In genomic region chr5:176660860-176661641, GRCh38 we compare ENCODE assay signal across 8 cellular contexts. TPM values are rescaled to one million over a fixed set of nuclear protein-coding genes. Genes with fewer than 3 reads are reported as not detected.
DNase-seq lines count a peak whose midpoint lies in the region; ATAC-seq and TF ChIP-seq lines count a peak whose summit lies in the region.

No MANE protein-coding gene starts in this region.

- peaks cover 6 to 28% (median 14%) of the 10 kb centered on the region in 5 donors for H3K27me3 Mint-ChIP-seq in naive thymus-derived CD8-positive, alpha-beta T cell
- peaks cover 30 to 31% of the 10 kb centered on the region in 2 donors for H3K27me3 Mint-ChIP-seq in stimulated activated naive B cell treated with anti-CD40 and anti-IgM and Interleukin-4, amounts not matched to agents 10 μg/mL and 1 μg/mL and 100 μg/mL, for 72 hours

- no peaks in the 10 kb centered on the region for H3K27me3 ChIP-seq in BE2C
- H3K27me3 ChIP-seq in esophagus muscularis mucosa: peaks cover 0 to 39% (median 11%) of the 10 kb centered on the region in 4 donors

- peak; percentile 87 for DNase-seq in BE2C
- DNase-seq in HPDE6-E6E7 (ENCODE audit: extremely low spot score): peak; percentile 86
- DNase-seq in OCI-M1 (lab: John Stamatoyannopoulos, UW): peak; percentile 84
- DNase-seq in activated T-cell treated with anti-CD3 and anti-CD28 coated beads for 4 hours: peak; percentile 80
- DNase-seq in esophagus muscularis mucosa (ENCODE audit: extremely low spot score): no peak
- DNase-seq in naive thymus-derived CD8-positive, alpha-beta T cell: peak; percentile 59 to 87 (median 76)
- DNase-seq in stimulated activated naive B cell treated with anti-CD40 and anti-IgM and Interleukin-4, amounts not matched to agents 10 μg/mL and 1 μg/mL and 100 μg/mL, for 72 hours: peak; percentile 66

- peak; percentile 78 for ATAC-seq in GM19035 (IDR thresholded peaks at IDR 0.05; ENCODE audit: unreplicated experiment)
- ATAC-seq in naive thymus-derived CD8-positive, alpha-beta T cell: peak; percentile 75 to 83
- peak; percentile 87 to 88 for ATAC-seq in stimulated activated naive B cell treated with anti-CD40 and anti-IgM and Interleukin-4, amounts not matched to agents 10 μg/mL and 1 μg/mL and 100 μg/mL, for 72 hours (replicated peaks)

- H3K4me3 Mint-ChIP-seq in naive thymus-derived CD8-positive, alpha-beta T cell: peak overlapping the region in 4 of 10 donors; percentile 16 to 63 (median 50)
- H3K4me3 Mint-ChIP-seq in stimulated activated naive B cell treated with anti-CD40 and anti-IgM and Interleukin-4, amounts not matched to agents 10 μg/mL and 1 μg/mL and 100 μg/mL, for 72 hours: no peak overlapping the region

- H3K4me3 ChIP-seq in BE2C (ENCODE audit: low read depth, low read length) (no peak overlapping the region), esophagus muscularis mucosa (no peak overlapping the region)

- 77% methylated on average over 19 of the region's 33 CpGs for WGBS in esophagus muscularis mucosa

- intact Hi-C loops in esophagus muscularis mucosa (cut with DNase I): no loop called here

- H3K36me3 ChIP-seq in BE2C (no peaks in the 10 kb centered on the region), esophagus muscularis mucosa (peaks cover 0 to 19% (median 17%) of the 10 kb centered on the region in 4 donors)

- H3K9me3 ChIP-seq in BE2C (no peaks in the 10 kb centered on the region), esophagus muscularis mucosa (no peaks in the 10 kb centered on the region)

- POLR2A ChIA-PET in naive thymus-derived CD8-positive, alpha-beta T cell (lab: Charles Lee): interaction anchor here (0.6 to 2.6 kb wide), 4 partner anchors 13 to 245 kb away, joined by 3 to 23 read pairs (median 4); partner anchors contain the start of genes CLTB, EIF4E1B, SNCB and TSPAN17

- no peak for TF ChIP-seq POLR2A in esophagus muscularis mucosa (IDR thresholded peaks at IDR 0.05; ENCODE audit: low read depth)

- H3K27ac Mint-ChIP-seq in naive thymus-derived CD8-positive, alpha-beta T cell: peak overlapping the region in 5 of 10 donors; percentile 1 to 87 (median 62)
- H3K27ac Mint-ChIP-seq in stimulated activated naive B cell treated with anti-CD40 and anti-IgM and Interleukin-4, amounts not matched to agents 10 μg/mL and 1 μg/mL and 100 μg/mL, for 72 hours: peak overlapping the region; percentile 56

- H3K4me1 ChIP-seq in BE2C: no peaks in the 10 kb centered on the region
- peaks cover 13 to 28% (median 22%) of the 10 kb centered on the region in 4 donors for H3K4me1 ChIP-seq in esophagus muscularis mucosa

- peaks cover 0 to 3% (median 2%) of the 10 kb centered on the region in 3 donors for H3K36me3 Mint-ChIP-seq in naive thymus-derived CD8-positive, alpha-beta T cell
- peaks cover 4 to 10% of the 10 kb centered on the region in 2 donors for H3K36me3 Mint-ChIP-seq in stimulated activated naive B cell treated with anti-CD40 and anti-IgM and Interleukin-4, amounts not matched to agents 10 μg/mL and 1 μg/mL and 100 μg/mL, for 72 hours

- no peaks in the 10 kb centered on the region for H3K9me3 Mint-ChIP-seq in naive thymus-derived CD8-positive, alpha-beta T cell
- H3K9me3 Mint-ChIP-seq in stimulated activated naive B cell treated with anti-CD40 and anti-IgM and Interleukin-4, amounts not matched to agents 10 μg/mL and 1 μg/mL and 100 μg/mL, for 72 hours: no peaks in the 10 kb centered on the region

- TF ChIP-seq CTCF in BE2C (IDR thresholded peaks at IDR 0.05; ENCODE audit: low read depth, low read length): peak; percentile 97
- peak in 2 of 3 experiments; percentile 80 to 89 for TF ChIP-seq CTCF in esophagus muscularis mucosa (IDR thresholded peaks at IDR 0.05)

- TF ChIP-seq EP300 in esophagus muscularis mucosa (IDR thresholded peaks at IDR 0.05): no peak

- no peak overlapping the region for H3K27ac ChIP-seq in esophagus muscularis mucosa (replicated peaks in 1 of 4)

- peaks cover 22 to 35% (median 29%) of the 10 kb centered on the region in 4 donors for H3K4me1 Mint-ChIP-seq in naive thymus-derived CD8-positive, alpha-beta T cell
- peaks cover 21 to 35% of the 10 kb centered on the region in 2 donors for H3K4me1 Mint-ChIP-seq in stimulated activated naive B cell treated with anti-CD40 and anti-IgM and Interleukin-4, amounts not matched to agents 10 μg/mL and 1 μg/mL and 100 μg/mL, for 72 hours

RNA-seq across cellular contexts. Expression of gene TSPAN17, which starts 13.8 kb away (rescaled TPM):
- 26.0 TPM for polyA plus RNA-seq in BE2C (2012; ENCODE audit: insufficient read depth, insufficient read length, low read depth)
- total RNA-seq in esophagus muscularis mucosa: 10 to 100 TPM in 3 of 4 donors, 1 to 10 TPM in 1; 8.3 to 18.6 (median 14.8) TPM
- total RNA-seq in naive thymus-derived CD8-positive, alpha-beta T cell: 10 to 100 TPM; 19.4 to 21.4 TPM
- polyA plus RNA-seq in naive thymus-derived CD8-positive, alpha-beta T cell: 10 to 100 TPM; 13.5 to 26.0 (median 18.4) TPM

RNA-seq across cellular contexts. Expression of gene EIF4E1B, which starts 30.6 kb away (rescaled TPM):
- polyA plus RNA-seq in BE2C (2012; ENCODE audit: insufficient read depth, insufficient read length, low read depth): not detected
- not detected for total RNA-seq in esophagus muscularis mucosa
- not detected for total RNA-seq in naive thymus-derived CD8-positive, alpha-beta T cell
- polyA plus RNA-seq in naive thymus-derived CD8-positive, alpha-beta T cell: not detected

RNA-seq across cellular contexts. Expression of gene SNCB, which starts 30.7 kb away (rescaled TPM):
- 4.1 TPM for polyA plus RNA-seq in BE2C (2012; ENCODE audit: insufficient read depth, insufficient read length, low read depth)
- total RNA-seq in esophagus muscularis mucosa: not detected
- not detected for total RNA-seq in naive thymus-derived CD8-positive, alpha-beta T cell
- polyA plus RNA-seq in naive thymus-derived CD8-positive, alpha-beta T cell: not detected

RNA-seq across cellular contexts. Expression of gene GPRIN1, which starts 51.1 kb away (rescaled TPM):
- 10.1 TPM for polyA plus RNA-seq in BE2C (2012; ENCODE audit: insufficient read depth, insufficient read length, low read depth)
- total RNA-seq in esophagus muscularis mucosa: 1 to 10 TPM in 1 of 4 donors, under 1 TPM in 3; 0.42 to 1.0 (median 0.95) TPM
- total RNA-seq in naive thymus-derived CD8-positive, alpha-beta T cell: under 1 TPM in 1 of 2 experiments, not detected in 1; 0.11 TPM
- polyA plus RNA-seq in naive thymus-derived CD8-positive, alpha-beta T cell: under 1 TPM in 2 of 3 donors, not detected in 1; 0.06 to 0.27 TPM
